In the genomic region with DNA sequence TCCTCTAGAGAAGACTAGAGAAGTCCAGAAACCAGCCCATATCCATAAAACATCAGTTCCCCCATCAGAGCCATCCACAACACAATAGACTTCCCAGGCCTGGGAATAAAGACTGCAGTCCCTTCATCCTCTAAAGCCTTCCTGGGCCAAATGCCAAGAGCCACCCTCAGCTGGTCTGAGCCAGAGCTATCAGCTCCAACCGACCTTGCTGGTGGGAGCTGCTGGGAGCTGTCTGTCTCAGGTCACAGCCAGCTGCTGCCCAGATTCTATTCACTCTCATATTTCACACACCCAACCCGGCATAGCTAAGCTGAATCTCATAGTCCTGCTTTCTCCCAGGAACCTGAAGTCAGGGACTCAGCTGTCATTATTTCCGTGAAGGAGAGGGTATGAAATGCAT, we compare ENCODE assay signal across 10 cellular contexts. TPM values are rescaled to one million over a fixed set of nuclear protein-coding genes. Genes with fewer than 3 reads are reported as not detected.
DNase-seq lines count a peak whose midpoint lies in the region; ATAC-seq and FAIRE-seq lines count a peak whose summit lies in the region.
"Had no signal": no experiment of that assay in that cellular context is flagged by ENCODE, and none has a peak within 500 bp of the region (broad histone marks: within the 10 kb centered on the region; RNA-seq: fewer than 3 reads in every experiment).

No MANE protein-coding gene starts in this region.

- POLR2A ChIA-PET in CD8-positive, alpha-beta memory T cell (lab: Charles Lee): no interaction called here

- no peak for FAIRE-seq in HTR-8/SVneo (lab: Jason Lieb, UNC)
- FAIRE-seq: bronchial epithelial cell, keratinocyte had no signal

- H3K27me3 ChIP-seq in neuron (ENCODE audit: insufficient read depth, low read length): no peaks in the 10 kb centered on the region
- no peaks in the 10 kb centered on the region for H3K27me3 ChIP-seq in CD8-positive, alpha-beta memory T cell (ENCODE audit: insufficient read depth, low read length, poor library complexity, severe bottlenecking)

- H3K9me3 Mint-ChIP-seq in CD8-positive, alpha-beta memory T cell: no peaks in the 10 kb centered on the region

- H3K36me3 ChIP-seq in neuron (ENCODE audit: insufficient read depth, low read length): no peaks in the 10 kb centered on the region
- no peaks in the 10 kb centered on the region for H3K36me3 ChIP-seq in CD8-positive, alpha-beta memory T cell (ENCODE audit: insufficient read depth, low read length)

- H3K4me1 ChIP-seq in neuron (ENCODE audit: insufficient read depth, low read length): peaks cover 16% of the 10 kb centered on the region
- no peaks in the 10 kb centered on the region for H3K4me1 ChIP-seq in CD8-positive, alpha-beta memory T cell (ENCODE audit: insufficient read depth, low read length)

- H3K27ac Mint-ChIP-seq in CD8-positive, alpha-beta memory T cell: no peak overlapping the region

- peak overlapping the region; percentile 59 for H2AFZ ChIP-seq in neuron (ENCODE audit: low read depth, low read length)

- H3K4me3 ChIP-seq in neuron (ENCODE audit: low read length): no peak overlapping the region
- H3K4me3 ChIP-seq in CD8-positive, alpha-beta memory T cell (ENCODE audit: low read length): no peak overlapping the region

- no peak overlapping the region for H3K27ac ChIP-seq in CD8-positive, alpha-beta memory T cell (ENCODE audit: low read depth, low read length)

- H3K36me3 Mint-ChIP-seq in CD8-positive, alpha-beta memory T cell: no peaks in the 10 kb centered on the region

- CTCF ChIA-PET in CD8-positive, alpha-beta memory T cell (lab: Charles Lee): no interaction called here

- DNase-seq in EH (ENCODE audit: low read depth) (peak; percentile 63), NCI-H2196 treated with DMSO at 0.1 percent for 48 hours (lab: John Stamatoyannopoulos, UW; ENCODE audit: unreplicated experiment) (peak; percentile 69), dedifferentiated amniotic fluid mesenchymal stem cell (ENCODE audit: extremely low spot score) (peak; percentile 17), HTR-8/SVneo (ENCODE audit: insufficient read length, low spot score) (no peak)
- DNase-seq in activated CD4-positive, alpha-beta T cell treated with anti-CD3 and anti-CD28 coated beads, Interleukin-2, amount 50 U/mL, for 1 hour: no peak
- DNase-seq in CD8-positive, alpha-beta memory T cell: no peak

- H3K27me3 Mint-ChIP-seq in CD8-positive, alpha-beta memory T cell: peaks cover 0 to 2% of the 10 kb centered on the region in 2 donors

- H3K9me3 ChIP-seq in neuron (ENCODE audit: low read length): no peaks in the 10 kb centered on the region
- no peaks in the 10 kb centered on the region for H3K9me3 ChIP-seq in CD8-positive, alpha-beta memory T cell (ENCODE audit: low read length)

- no peak for ATAC-seq in HG02852 (IDR thresholded peaks at IDR 0.05; ENCODE audit: unreplicated experiment)

- no peak overlapping the region for H3K4me3 Mint-ChIP-seq in CD8-positive, alpha-beta memory T cell

- no peaks in the 10 kb centered on the region for H3K4me1 Mint-ChIP-seq in CD8-positive, alpha-beta memory T cell

RNA-seq across cellular contexts. Expression of gene TFCP2, which starts 10.9 kb away (rescaled TPM):
- 10 to 100 TPM; 41.0 to 41.9 TPM for total RNA-seq in CD8-positive, alpha-beta memory T cell
- 13.9 TPM for polyA plus RNA-seq in CD8-positive, alpha-beta memory T cell

RNA-seq across cellular contexts. Expression of gene POU6F1, which starts 34.0 kb away (rescaled TPM):
- 10 to 100 TPM; 12.0 to 15.4 TPM for total RNA-seq in CD8-positive, alpha-beta memory T cell
- 2.2 TPM for polyA plus RNA-seq in CD8-positive, alpha-beta memory T cell

RNA-seq across cellular contexts. Expression of gene DAZAP2, which starts 54.8 kb away (rescaled TPM):
- total RNA-seq in CD8-positive, alpha-beta memory T cell: 100 to 1,000 TPM in 1 of 2 experiments, 10 to 100 TPM in 1; 97.2 to 100 TPM
- polyA plus RNA-seq in CD8-positive, alpha-beta memory T cell: 1,407 TPM

Comparison
In these comparisons a context has a peak if more than half of its experiments do, and no peak if none do; other contexts are left out.
1. DNase-seq: peak in EH (single experiment), NCI-H2196 treated with DMSO at 0.1 percent for 48 hours (single experiment) and dedifferentiated amniotic fluid mesenchymal stem cell (single experiment); none in activated CD4-positive, alpha-beta T cell treated with anti-CD3 and anti-CD28 coated beads, Interleukin-2, amount 50 U/mL, for 1 hour (single experiment), CD8-positive, alpha-beta memory T cell (0 of 5) and HTR-8/SVneo (single experiment).